In the genomic region with DNA sequence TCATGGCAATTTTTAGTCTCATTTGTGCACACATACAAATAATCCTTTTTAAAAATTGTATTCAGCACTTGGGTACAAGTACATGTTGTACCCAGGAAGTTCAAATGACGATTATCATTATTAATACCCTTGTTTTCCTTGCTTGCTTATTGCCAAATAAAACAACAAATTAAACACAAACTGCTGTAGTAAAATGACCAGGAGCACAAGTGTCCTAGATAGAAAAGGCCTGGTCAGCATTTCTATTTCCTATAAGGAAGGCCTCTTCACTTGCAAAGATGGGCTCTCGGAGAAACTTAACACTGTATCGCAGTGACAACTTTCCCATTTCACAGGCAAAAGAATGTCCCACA, we compare ENCODE assay signal across 19 cellular contexts. TPM values are rescaled to one million over a fixed set of nuclear protein-coding genes. Genes with fewer than 3 reads are reported as not detected.
DNase-seq lines count a peak whose midpoint lies in the region; ATAC-seq and TF ChIP-seq lines count a peak whose summit lies in the region.
"Had no signal": no experiment of that assay in that cellular context is flagged by ENCODE, and none has a peak within 500 bp of the region (broad histone marks: within the 10 kb centered on the region; RNA-seq: fewer than 3 reads in every experiment).

No MANE protein-coding gene starts in this region.

- no peak overlapping the region for H4K91ac ChIP-seq in IMR-90 (ENCODE audit: insufficient read depth, low read depth, low read length)

- H3K4ac ChIP-seq in IMR-90 (ENCODE audit: low read depth, low read length): no peak overlapping the region

- no peak overlapping the region for H3K14ac ChIP-seq in IMR-90 (replicated peaks; ENCODE audit: low read depth, low read length)

- TF ChIP-seq RAD21 in IMR-90 (IDR thresholded peaks at IDR 0.05; ENCODE audit: low read length): no peak

- no peaks in the 10 kb centered on the region for H3K27me3 ChIP-seq in IMR-90 (ENCODE audit: control insufficient read depth, insufficient read depth, low read length)
- no peaks in the 10 kb centered on the region for H3K27me3 ChIP-seq in esophagus muscularis mucosa
- H3K27me3 ChIP-seq in neural progenitor cell: no peaks in the 10 kb centered on the region
- no peaks in the 10 kb centered on the region for H3K27me3 ChIP-seq in tibial artery
- no peaks in the 10 kb centered on the region for H3K27me3 ChIP-seq in Caco-2 (replicated peaks; ENCODE audit: control insufficient read depth, insufficient read depth, low read length)
- H3K27me3 ChIP-seq: BE2C, SJCRH30 had no signal

- H3K9me1 ChIP-seq in IMR-90 (ENCODE audit: insufficient read depth, low read length): no peaks in the 10 kb centered on the region

- H2AK9ac ChIP-seq in IMR-90 (replicated peaks; ENCODE audit: low read depth, low read length, poor library complexity): no peak overlapping the region

- no peak overlapping the region for H3K18ac ChIP-seq in IMR-90 (ENCODE audit: low read depth, low read length)

- no peak overlapping the region for H3K56ac ChIP-seq in IMR-90 (ENCODE audit: extremely low read depth, insufficient read depth, low read length)

- dilution Hi-C loops in IMR-90 (cut with HindIII; ENCODE audit: low sequenced_read_pairs, unreplicated experiment): no loop called here

- no peak overlapping the region for H4K8ac ChIP-seq in IMR-90 (ENCODE audit: low read depth in 2 of 2, low read length in 2 of 2)

- POLR2A ChIA-PET in IMR-90 (lab: Charles Lee; ENCODE audit: unreplicated experiment): no interaction called here
- POLR2A ChIA-PET in Caco-2 (lab: Charles Lee): no interaction called here

- no peaks in the 10 kb centered on the region for H4K20me1 ChIP-seq in IMR-90 (ENCODE audit: insufficient read depth, low read length)
- H4K20me1 ChIP-seq in neural progenitor cell (ENCODE audit: low read depth): no peaks in the 10 kb centered on the region

- no peak overlapping the region for H2BK15ac ChIP-seq in IMR-90 (ENCODE audit: low read depth, low read length)

- H2AFZ ChIP-seq in IMR-90 (replicated peaks; ENCODE audit: low read length, poor library complexity): no peak overlapping the region
- H2AFZ ChIP-seq in neural progenitor cell (replicated peaks): no peak overlapping the region

- intact Hi-C loops in IMR-90 (cut with micrococcal nuclease): no loop called here
- intact Hi-C loops in esophagus muscularis mucosa (cut with DNase I): no loop called here
- intact Hi-C loops in tibial artery (cut with DNase I; ENCODE audit: low total_unique reads): loop anchor here (5.0 kb wide), 1 partner anchor 33 kb away; no protein-coding TSS in a partner anchor
- intact Hi-C loops in Caco-2 (cut with micrococcal nuclease; ENCODE audit: unreplicated experiment): no loop called here

- no peak overlapping the region for H3K4me3 Mint-ChIP-seq in neural progenitor cell
- no peak overlapping the region for H3K4me3 Mint-ChIP-seq in Caco-2 (ENCODE audit: unreplicated experiment)
- H3K4me3 Mint-ChIP-seq: IgD-negative memory B cell, natural killer cell had no signal

- H2BK120ac ChIP-seq in IMR-90 (ENCODE audit: low read depth, low read length): no peak overlapping the region

- H2BK5ac ChIP-seq in IMR-90 (ENCODE audit: low read depth, low read length, poor library complexity, severe bottlenecking): no peak overlapping the region

- H4K5ac ChIP-seq in IMR-90 (ENCODE audit: low read depth, low read length): no peak overlapping the region

- H3K9ac ChIP-seq in IMR-90 (ENCODE audit: low read depth, low read length): no peak overlapping the region
- no peak overlapping the region for H3K9ac ChIP-seq in neural progenitor cell

- peaks cover 9% of the 10 kb centered on the region for H3K4me1 Mint-ChIP-seq in neural progenitor cell
- peaks cover 24% of the 10 kb centered on the region for H3K4me1 Mint-ChIP-seq in Caco-2 (ENCODE audit: low read depth, unreplicated experiment)
- H3K4me1 Mint-ChIP-seq: IgD-negative memory B cell, natural killer cell had no signal

- TF ChIP-seq POLR2A in IMR-90 (IDR thresholded peaks at IDR 0.05; ENCODE audit: low read depth, low read length) (no peak), esophagus muscularis mucosa (IDR thresholded peaks at IDR 0.05; ENCODE audit: low read depth) (no peak)

- H3F3A ChIP-seq in neural progenitor cell (ENCODE audit: low read depth): peaks cover 36% of the 10 kb centered on the region

- H3K4me2 ChIP-seq in IMR-90 (ENCODE audit: low read depth, low read length): no peak overlapping the region
- H3K4me2 ChIP-seq in neural progenitor cell: peak overlapping the region; percentile 53

- H3K27me3 Mint-ChIP-seq in neural progenitor cell (ENCODE audit: insufficient read depth, low read depth): peaks cover 4% of the 10 kb centered on the region
- H3K27me3 Mint-ChIP-seq in Caco-2 (ENCODE audit: insufficient read depth, unreplicated experiment): no peaks in the 10 kb centered on the region

- CTCF ChIA-PET in IMR-90 (lab: Yijun Ruan, JAX): interaction anchor here (0.6 kb wide), 1 partner anchor 11 kb away, joined by 6 read pairs; no protein-coding TSS in a partner anchor
- CTCF ChIA-PET in Caco-2 (lab: Charles Lee): no interaction called here

- no peak overlapping the region for H2BK20ac ChIP-seq in IMR-90 (ENCODE audit: low read depth, low read length)

- H3K36me3 Mint-ChIP-seq in neural progenitor cell (no peaks in the 10 kb centered on the region), Caco-2 (ENCODE audit: insufficient read depth, unreplicated experiment) (no peaks in the 10 kb centered on the region)
- H3K36me3 Mint-ChIP-seq: IgD-negative memory B cell, natural killer cell had no signal

- H3K4me3 ChIP-seq in IMR-90 (ENCODE audit: insufficient read depth, low read depth, low read length): no peak overlapping the region
- H3K4me3 ChIP-seq in esophagus muscularis mucosa: no peak overlapping the region
- H3K4me3 ChIP-seq in neural progenitor cell: no peak overlapping the region
- H3K4me3 ChIP-seq in tibial artery: peak overlapping the region in 1 of 2 donors; percentile 33
- no peak overlapping the region for H3K4me3 ChIP-seq in Caco-2 (ENCODE audit: low read depth, low read length)
- H3K4me3 ChIP-seq: GM12878, lower lobe of right lung, SJCRH30 had no signal

- WGBS in IMR-90 (ENCODE audit: extremely low coverage in 2 of 2, insufficient read length in 1 of 2), 2 experiments: no CpG with 5 or more reads among the region's 3 CpGs
- WGBS in esophagus muscularis mucosa: 74% methylated on average over 3 of the region's 3 CpGs

- no peak overlapping the region for H3K23ac ChIP-seq in IMR-90 (ENCODE audit: low read depth, low read length)

- in situ Hi-C loops in IMR-90 (cut with MboI; ENCODE audit: low sequenced_read_pairs): no loop called here

- no peak overlapping the region for H2AK5ac ChIP-seq in IMR-90 (ENCODE audit: low read depth, low read length)

- H3K79me1 ChIP-seq in IMR-90 (ENCODE audit: low read depth in 1 of 2, low read length in 2 of 2): no peaks in the 10 kb centered on the region

- BruUV-seq in IMR-90 (replicated peaks; lab: Mats Ljungman, UMichigan): no TSS peak
- BruUV-seq in Caco-2 (replicated peaks; lab: Mats Ljungman, UMichigan): no TSS peak

- H3K27ac ChIP-seq in IMR-90 (ENCODE audit: insufficient read depth, low read length) (no peak overlapping the region), esophagus muscularis mucosa (replicated peaks in 1 of 4) (peak overlapping the region; percentile 10 to 31 (median 18)), neural progenitor cell (no peak overlapping the region), tibial artery (peak overlapping the region; percentile 86)
- H3K27ac ChIP-seq: lower lobe of right lung, SJCRH30 had no signal

- no peaks in the 10 kb centered on the region for H3K79me2 ChIP-seq in neural progenitor cell (ENCODE audit: low read depth)

- no peaks in the 10 kb centered on the region for H3K9me3 ChIP-seq in IMR-90 (ENCODE audit: control insufficient read depth, insufficient read depth, low read length)
- no peaks in the 10 kb centered on the region for H3K9me3 ChIP-seq in esophagus muscularis mucosa
- H3K9me3 ChIP-seq in neural progenitor cell (ENCODE audit: low read depth): no peaks in the 10 kb centered on the region
- H3K9me3 ChIP-seq in tibial artery: no peaks in the 10 kb centered on the region
- H3K9me3 ChIP-seq in Caco-2: no peaks in the 10 kb centered on the region
- H3K9me3 ChIP-seq: BE2C, lower lobe of right lung, SJCRH30 had no signal

- H3K4me1 ChIP-seq in IMR-90 (ENCODE audit: control insufficient read depth, insufficient read depth, low read length): peaks cover 1% of the 10 kb centered on the region
- peaks cover 8 to 17% (median 15%) of the 10 kb centered on the region in 4 donors for H3K4me1 ChIP-seq in esophagus muscularis mucosa
- peaks cover 28% of the 10 kb centered on the region for H3K4me1 ChIP-seq in neural progenitor cell
- H3K4me1 ChIP-seq in tibial artery: peaks cover 0 to 31% (median 15%) of the 10 kb centered on the region in 4 donors
- peaks cover 21% of the 10 kb centered on the region for H3K4me1 ChIP-seq in Caco-2
- H3K4me1 ChIP-seq: BE2C had no signal

- TF ChIP-seq CTCF in IMR-90 (conservative IDR thresholded peaks at IDR 0.05; ENCODE audit: low read depth, low read length) (no peak), esophagus muscularis mucosa (IDR thresholded peaks at IDR 0.05) (no peak), neural progenitor cell (IDR thresholded peaks at IDR 0.05) (no peak), tibial artery (IDR thresholded peaks at IDR 0.05) (no peak), Caco-2 (IDR thresholded peaks at IDR 0.05; ENCODE audit: insufficient read depth in 1 of 2, low read depth in 1 of 2, low read length in 1 of 2, severe bottlenecking in 1 of 2, unreplicated experiment in 1 of 2) (no peak)

- DNase-seq in IMR-90 (no peak), esophagus muscularis mucosa (ENCODE audit: extremely low spot score) (no peak), neural progenitor cell (ENCODE audit: low spot score) (no peak), tibial artery (no peak), Caco-2 (no peak), anterior cingulate cortex (lab: John Stamatoyannopoulos, UW) (no peak), mucosa of gallbladder (ENCODE audit: low spot score) (no peak)
- DNase-seq: activated CD4-positive, CD25-positive, alpha-beta regulatory T cell treated with anti-CD3 and anti-CD28 coated beads, Interleukin-2, amount 50 U/mL, for 72 hours; amygdala; BE2C; lower lobe of right lung; natural killer cell; NCI-H1048; NCI-H526; SJCRH30; stimulated activated CD4-positive, alpha-beta T cell treated with anti-CD3 and anti-CD28 coated beads, Interleukin-2, amount 100 ng/mL, for 24 hours; T-helper 9 cell had no signal

- H3K27ac Mint-ChIP-seq in neural progenitor cell (no peak overlapping the region), Caco-2 (ENCODE audit: unreplicated experiment) (no peak overlapping the region)
- H3K27ac Mint-ChIP-seq: IgD-negative memory B cell, natural killer cell had no signal

- no peaks in the 10 kb centered on the region for H3K36me3 ChIP-seq in IMR-90 (ENCODE audit: control insufficient read depth, insufficient read depth, low read length)
- H3K36me3 ChIP-seq in esophagus muscularis mucosa: no peaks in the 10 kb centered on the region
- H3K36me3 ChIP-seq in neural progenitor cell: no peaks in the 10 kb centered on the region
- no peaks in the 10 kb centered on the region for H3K36me3 ChIP-seq in tibial artery
- H3K36me3 ChIP-seq in Caco-2 (ENCODE audit: control insufficient read depth, insufficient read depth, low read length): no peaks in the 10 kb centered on the region
- H3K36me3 ChIP-seq: BE2C, lower lobe of right lung, SJCRH30 had no signal

- ATAC-seq in IMR-90 (ENCODE audit: low read depth): no peak
- ATAC-seq: GM12878, natural killer cell had no signal

- TF ChIP-seq EP300 in esophagus muscularis mucosa (IDR thresholded peaks at IDR 0.05): no peak

- H3K9me3 Mint-ChIP-seq in neural progenitor cell: no peaks in the 10 kb centered on the region
- no peaks in the 10 kb centered on the region for H3K9me3 Mint-ChIP-seq in Caco-2 (ENCODE audit: unreplicated experiment)
- H3K9me3 Mint-ChIP-seq: IgD-negative memory B cell, natural killer cell had no signal

RNA-seq across cellular contexts. Expression of a gene that starts 34.7 kb away (rescaled TPM):
- total RNA-seq in IMR-90 (2012; rRNA removed): 21.3 and 24.7 TPM in 2 replicates
- 19.2 and 20.4 TPM in 2 replicates for polyA plus RNA-seq in IMR-90 (2012; rRNA removed)
- 14.9 and 15.4 TPM in 2 replicates for polyA plus RNA-seq in IMR-90 (2012; cell fraction: cytosol; rRNA removed)
- 11.4 and 14.9 TPM in 2 replicates for polyA plus RNA-seq in IMR-90 (2012; cell fraction: nucleus; rRNA removed; ENCODE audit: low replicate concordance)
- 100 to 1,000 TPM; 186 to 306 (median 241) TPM for total RNA-seq in esophagus muscularis mucosa
- total RNA-seq in neural progenitor cell (ENCODE audit: low replicate concordance): 23.9 and 24.9 TPM in 2 replicates
- 49.4 and 57.9 TPM in 2 replicates for total RNA-seq in Caco-2 (2022)
- total RNA-seq in mucosa of gallbladder: 146 TPM

Comparison
In these comparisons a context has a peak if more than half of its experiments do, and no peak if none do; other contexts are left out.
1. H3K27ac ChIP-seq: peak in esophagus muscularis mucosa (4 of 4) and tibial artery (2 of 2); none in IMR-90 (single experiment) and neural progenitor cell (single experiment).